1 cellular context compared by ENCODE assay signal in the genomic region with DNA sequence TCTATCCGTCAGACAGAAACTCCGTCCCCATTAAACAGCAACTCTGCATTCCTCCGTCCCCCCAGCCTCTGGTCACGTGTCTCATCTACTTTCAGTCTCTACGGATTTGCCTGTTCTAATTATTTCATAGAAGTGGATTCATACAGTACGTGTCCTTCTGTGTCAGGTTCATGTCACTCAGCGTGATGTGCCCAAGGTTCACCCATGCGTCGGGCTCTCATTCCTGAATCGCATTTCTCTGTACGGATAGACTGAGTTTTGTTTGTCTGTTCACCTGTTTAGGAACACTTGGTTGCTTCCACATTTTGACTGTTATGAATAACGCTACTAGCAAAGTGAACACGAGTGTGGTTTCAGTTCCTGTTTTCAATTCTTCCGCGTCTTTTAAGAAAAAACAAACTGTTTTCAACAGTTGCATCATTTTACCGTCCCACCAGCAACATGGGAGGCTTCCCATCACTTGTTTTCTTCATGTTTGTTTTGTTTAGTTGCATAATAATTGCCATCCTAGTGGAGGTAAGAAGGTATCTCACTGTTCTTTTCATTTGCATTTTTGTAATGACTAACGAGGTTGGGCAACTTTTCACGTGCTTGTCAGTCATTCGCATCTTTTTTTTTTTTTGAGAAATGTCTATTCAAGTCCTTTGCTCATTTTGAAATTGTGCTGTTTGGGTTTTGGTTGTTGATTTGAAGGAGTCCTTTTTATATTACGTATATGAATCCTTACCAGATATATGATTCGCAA.
TF ChIP-seq lines count a peak whose summit lies in the region.

No MANE protein-coding gene starts in this region.

TF ChIP-seq in GM23338, 12 proteins besides CTCF, POLR2A, EP300 and RAD21:
- TF ChIP-seq EZH2 (IDR thresholded peaks at IDR 0.05; ENCODE audit: low read depth, unreplicated experiment) (no peak), CREB1 (CRISPR knock-in tag; IDR thresholded peaks at IDR 0.05; ENCODE audit: low read depth) (no peak), ZNF114 (CRISPR knock-in tag; IDR thresholded peaks at IDR 0.05) (no peak), POLR2AphosphoS5 (IDR thresholded peaks at IDR 0.05; ENCODE audit: low read depth) (no peak), ZNF331 (CRISPR knock-in tag; IDR thresholded peaks at IDR 0.05; ENCODE audit: low read depth) (no peak), EZH2phosphoT487 (IDR thresholded peaks at IDR 0.05; ENCODE audit: unreplicated experiment) (no peak), STAT1 (IDR thresholded peaks at IDR 0.05; ENCODE audit: unreplicated experiment) (no peak), NANOG (IDR thresholded peaks at IDR 0.05; ENCODE audit: borderline replicate concordance) (no peak), ZNF462 (CRISPR knock-in tag; IDR thresholded peaks at IDR 0.05) (no peak), JUNB (IDR thresholded peaks at IDR 0.05; ENCODE audit: unreplicated experiment) (no peak)
- TF ChIP-seq, protein P1, sequence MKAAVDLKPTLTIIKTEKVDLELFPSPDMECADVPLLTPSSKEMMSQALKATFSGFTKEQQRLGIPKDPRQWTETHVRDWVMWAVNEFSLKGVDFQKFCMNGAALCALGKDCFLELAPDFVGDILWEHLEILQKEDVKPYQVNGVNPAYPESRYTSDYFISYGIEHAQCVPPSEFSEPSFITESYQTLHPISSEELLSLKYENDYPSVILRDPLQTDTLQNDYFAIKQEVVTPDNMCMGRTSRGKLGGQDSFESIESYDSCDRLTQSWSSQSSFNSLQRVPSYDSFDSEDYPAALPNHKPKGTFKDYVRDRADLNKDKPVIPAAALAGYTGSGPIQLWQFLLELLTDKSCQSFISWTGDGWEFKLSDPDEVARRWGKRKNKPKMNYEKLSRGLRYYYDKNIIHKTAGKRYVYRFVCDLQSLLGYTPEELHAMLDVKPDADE (IDR thresholded peaks at IDR 0.05) = no peak
- TF ChIP-seq, protein P2, sequence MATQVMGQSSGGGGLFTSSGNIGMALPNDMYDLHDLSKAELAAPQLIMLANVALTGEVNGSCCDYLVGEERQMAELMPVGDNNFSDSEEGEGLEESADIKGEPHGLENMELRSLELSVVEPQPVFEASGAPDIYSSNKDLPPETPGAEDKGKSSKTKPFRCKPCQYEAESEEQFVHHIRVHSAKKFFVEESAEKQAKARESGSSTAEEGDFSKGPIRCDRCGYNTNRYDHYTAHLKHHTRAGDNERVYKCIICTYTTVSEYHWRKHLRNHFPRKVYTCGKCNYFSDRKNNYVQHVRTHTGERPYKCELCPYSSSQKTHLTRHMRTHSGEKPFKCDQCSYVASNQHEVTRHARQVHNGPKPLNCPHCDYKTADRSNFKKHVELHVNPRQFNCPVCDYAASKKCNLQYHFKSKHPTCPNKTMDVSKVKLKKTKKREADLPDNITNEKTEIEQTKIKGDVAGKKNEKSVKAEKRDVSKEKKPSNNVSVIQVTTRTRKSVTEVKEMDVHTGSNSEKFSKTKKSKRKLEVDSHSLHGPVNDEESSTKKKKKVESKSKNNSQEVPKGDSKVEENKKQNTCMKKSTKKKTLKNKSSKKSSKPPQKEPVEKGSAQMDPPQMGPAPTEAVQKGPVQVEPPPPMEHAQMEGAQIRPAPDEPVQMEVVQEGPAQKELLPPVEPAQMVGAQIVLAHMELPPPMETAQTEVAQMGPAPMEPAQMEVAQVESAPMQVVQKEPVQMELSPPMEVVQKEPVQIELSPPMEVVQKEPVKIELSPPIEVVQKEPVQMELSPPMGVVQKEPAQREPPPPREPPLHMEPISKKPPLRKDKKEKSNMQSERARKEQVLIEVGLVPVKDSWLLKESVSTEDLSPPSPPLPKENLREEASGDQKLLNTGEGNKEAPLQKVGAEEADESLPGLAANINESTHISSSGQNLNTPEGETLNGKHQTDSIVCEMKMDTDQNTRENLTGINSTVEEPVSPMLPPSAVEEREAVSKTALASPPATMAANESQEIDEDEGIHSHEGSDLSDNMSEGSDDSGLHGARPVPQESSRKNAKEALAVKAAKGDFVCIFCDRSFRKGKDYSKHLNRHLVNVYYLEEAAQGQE (IDR thresholded peaks at IDR 0.05; ENCODE audit: unreplicated experiment) = no peak
TF ChIP-seq in GM23338: peak in this region for 0.
